In genomic region chr2:10647886-10648605, GRCh38 we compare ENCODE assay signal across 18 cellular contexts. TPM values are rescaled to one million over a fixed set of nuclear protein-coding genes. Genes with fewer than 3 reads are reported as not detected.
A peak's percentile ranks its signal among the peaks of the same experiment; 100 is the strongest.
DNase-seq lines count a peak whose midpoint lies in the region; ATAC-seq and TF ChIP-seq lines count a peak whose summit lies in the region.
"Had no signal": no experiment of that assay in that cellular context is flagged by ENCODE, and none has a peak within 500 bp of the region (broad histone marks: within the 10 kb centered on the region; RNA-seq: fewer than 3 reads in every experiment).

No MANE protein-coding gene starts in this region.

- no peak overlapping the region for H3K4ac ChIP-seq in H9 (ENCODE audit: low read depth, low read length)

- peak overlapping the region; percentile 8 for H3K4me3 ChIP-seq in left ventricle myocardium inferior
- H3K4me3 ChIP-seq: GM23338, K562, SJCRH30 had no signal

- no peak overlapping the region for H4K5ac ChIP-seq in H9 (ENCODE audit: insufficient read length, low read depth, low read length)

- WGBS in H9 (ENCODE audit: extremely low coverage, insufficient read length, low lambda C conversion rate): no CpG with 5 or more reads among the region's 12 CpGs

- H3K9me3 ChIP-seq in H9 (ENCODE audit: control insufficient read depth, low read depth, low read length) (no peaks in the 10 kb centered on the region), left ventricle myocardium inferior (replicated peaks) (no peaks in the 10 kb centered on the region)
- H3K9me3 ChIP-seq: SJCRH30 had no signal

- no peaks in the 10 kb centered on the region for H3K23me2 ChIP-seq in H9 (ENCODE audit: insufficient read length, low read depth, low read length, poor library complexity, severe bottlenecking)

- H4K8ac ChIP-seq in H9 (replicated peaks; ENCODE audit: insufficient read length, low read depth, low read length): no peak overlapping the region

- no peak overlapping the region for H3T11ph ChIP-seq in H9 (ENCODE audit: low read length)

- H3K4me1 Mint-ChIP-seq in H9: no peaks in the 10 kb centered on the region
- peaks cover 13% of the 10 kb centered on the region for H3K4me1 Mint-ChIP-seq in activated T-helper 17 cell treated with anti-CD3 and anti-CD28 coated beads, Interleukin-2, amount 50 U/mL, for 72 hours
- H3K4me1 Mint-ChIP-seq: GM23338 had no signal

- no peak overlapping the region for H3K18ac ChIP-seq in H9 (ENCODE audit: insufficient read length, low read depth, low read length)

- H2AFZ ChIP-seq in H9 (ENCODE audit: low read length): no peak overlapping the region
- H2AFZ ChIP-seq: GM23338 had no signal

- H3K36me3 Mint-ChIP-seq in H9 (ENCODE audit: insufficient read depth in 1 of 3, low read depth in 3 of 3): peaks cover 12 to 63% (median 43%) of the 10 kb centered on the region in 3 experiments
- peaks cover 97% of the 10 kb centered on the region for H3K36me3 Mint-ChIP-seq in activated T-helper 17 cell treated with anti-CD3 and anti-CD28 coated beads, Interleukin-2, amount 50 U/mL, for 72 hours (ENCODE audit: low read depth)

- H3K27me3 Mint-ChIP-seq in H9 (ENCODE audit: low read depth): no peaks in the 10 kb centered on the region; the same call in 1 of the 2 replicates
- no peaks in the 10 kb centered on the region for H3K27me3 Mint-ChIP-seq in activated T-helper 17 cell treated with anti-CD3 and anti-CD28 coated beads, Interleukin-2, amount 50 U/mL, for 72 hours
- H3K27me3 Mint-ChIP-seq: CD4-positive, alpha-beta memory T cell had no signal

- H3K27ac Mint-ChIP-seq in H9: peak overlapping the region in 2 of 3 experiments; percentile 22 to 71; a peak in 2 of 7 replicates
- H3K27ac Mint-ChIP-seq in activated T-helper 17 cell treated with anti-CD3 and anti-CD28 coated beads, Interleukin-2, amount 50 U/mL, for 72 hours: no peak overlapping the region
- H3K27ac Mint-ChIP-seq: GM23338 had no signal

- no peaks in the 10 kb centered on the region for H4K20me1 ChIP-seq in H9 (ENCODE audit: control insufficient read depth, insufficient read depth, insufficient read length)

- TF ChIP-seq CTCF in H9 (conservative IDR thresholded peaks at IDR 0.05): no peak
- TF ChIP-seq CTCF in left ventricle myocardium inferior (IDR thresholded peaks at IDR 0.05; ENCODE audit: borderline replicate concordance): no peak

- H2BK120ac ChIP-seq in H9 (ENCODE audit: low read depth, low read length, poor library complexity, severe bottlenecking): no peak overlapping the region

- H3K4me2 ChIP-seq in H9 (ENCODE audit: insufficient read depth, insufficient read length, low read length): no peak overlapping the region
- H3K4me2 ChIP-seq: GM23338 had no signal

- ATAC-seq in GM19455 (IDR thresholded peaks at IDR 0.05; ENCODE audit: unreplicated experiment): no peak
- no peak for ATAC-seq in GM21825 (IDR thresholded peaks at IDR 0.05; ENCODE audit: unreplicated experiment)
- ATAC-seq in activated T-helper 17 cell treated with anti-CD3 and anti-CD28 coated beads, Interleukin-2, amount 50 U/mL, for 72 hours (replicated peaks): no peak
- ATAC-seq: GM23338, K562 had no signal

- no peak overlapping the region for H2BK20ac ChIP-seq in H9 (ENCODE audit: low read depth, low read length, poor library complexity, severe bottlenecking)

- H4K91ac ChIP-seq in H9 (ENCODE audit: insufficient read length, low read depth, low read length): no peak overlapping the region

- no peak overlapping the region for H3K4me3 Mint-ChIP-seq in H9
- no peak overlapping the region for H3K4me3 Mint-ChIP-seq in activated T-helper 17 cell treated with anti-CD3 and anti-CD28 coated beads, Interleukin-2, amount 50 U/mL, for 72 hours
- H3K4me3 Mint-ChIP-seq: CD4-positive, alpha-beta memory T cell; GM23338 had no signal

- peaks cover 54% of the 10 kb centered on the region for H3K36me3 ChIP-seq in left ventricle myocardium inferior

- H3K27me3 ChIP-seq in H9 (ENCODE audit: insufficient read depth, low read length) (no peaks in the 10 kb centered on the region), left ventricle myocardium inferior (ENCODE audit: low read depth) (no peaks in the 10 kb centered on the region)
- H3K27me3 ChIP-seq: SJCRH30 had no signal

- no peaks in the 10 kb centered on the region for H3K79me2 ChIP-seq in H9 (ENCODE audit: insufficient read depth, low read length)

- no peak for DNase-seq in H9
- DNase-seq in NCI-H2171 (lab: John Stamatoyannopoulos, UW): peak; percentile 5
- DNase-seq in cerebellum (ENCODE audit: low spot score): peak; percentile 69
- DNase-seq in left ventricle myocardium inferior: no peak
- no peak for DNase-seq in globus pallidus (ENCODE audit: low spot score)
- DNase-seq: ACHN; CD4-positive, alpha-beta memory T cell; DMS79 treated with DMSO at 0.1 percent for 48 hours; GDM1; NCI-H1092; NCI-H187 treated with DMSO at 0.1 percent for 48 hours; NCI-H510A treated with DMSO at 0.1 percent for 48 hours; SJCRH30 had no signal

- no peaks in the 10 kb centered on the region for H3K79me1 ChIP-seq in H9 (ENCODE audit: insufficient read depth, low read depth, low read length, poor library complexity, severe bottlenecking)

- H2BK15ac ChIP-seq in H9 (ENCODE audit: low read depth, low read length): no peak overlapping the region

- intact Hi-C loops in left ventricle myocardium inferior (cut with micrococcal nuclease): no loop called here

- no peak overlapping the region for H2BK12ac ChIP-seq in H9 (ENCODE audit: insufficient read length, low read depth, low read length)

- H3K27ac ChIP-seq in H9 (ENCODE audit: insufficient read length, low read depth, low read length): no peak overlapping the region
- H3K27ac ChIP-seq in left ventricle myocardium inferior (replicated peaks): peak overlapping the region; percentile 63
- H3K27ac ChIP-seq: SJCRH30 had no signal

- H3K23ac ChIP-seq in H9 (ENCODE audit: insufficient read length, low read depth, low read length): no peak overlapping the region

- H3K4me1 ChIP-seq in H9 (ENCODE audit: insufficient read depth, low read length): no peaks in the 10 kb centered on the region
- peaks cover 12% of the 10 kb centered on the region for H3K4me1 ChIP-seq in left ventricle myocardium inferior

- no peak overlapping the region for H2BK5ac ChIP-seq in H9 (ENCODE audit: insufficient read length, low read length)

- no peak overlapping the region for H2AK5ac ChIP-seq in H9 (ENCODE audit: insufficient read length, low read length)

- H3K56ac ChIP-seq in H9 (ENCODE audit: insufficient read length, low read depth, low read length): no peak overlapping the region

- no peaks in the 10 kb centered on the region for H3K9me3 Mint-ChIP-seq in H9
- no peaks in the 10 kb centered on the region for H3K9me3 Mint-ChIP-seq in activated T-helper 17 cell treated with anti-CD3 and anti-CD28 coated beads, Interleukin-2, amount 50 U/mL, for 72 hours
- H3K9me3 Mint-ChIP-seq: CD4-positive, alpha-beta memory T cell; GM23338 had no signal

- H3K14ac ChIP-seq in H9 (ENCODE audit: insufficient read depth, low read length): no peak overlapping the region

- no peak overlapping the region for H3K9ac ChIP-seq in H9 (ENCODE audit: extremely low read depth, insufficient read length, low read length)

RNA-seq across cellular contexts. Expression of gene NOL10, which starts 41.7 kb away (rescaled TPM):
- total RNA-seq in H9 (2021) (39.0 and 42.4 TPM in 2 replicates), cerebellum (32.3 TPM), left ventricle myocardium inferior (17.2 TPM)
- 10 to 100 TPM; 24.1 to 46.0 TPM for total RNA-seq in activated T-helper 17 cell treated with anti-CD3 and anti-CD28 coated beads, Interleukin-2, amount 50 U/mL, for 72 hours

Comparison
In these comparisons a context has a peak if more than half of its experiments do, and no peak if none do; other contexts are left out.
1. DNase-seq: peak in NCI-H2171 (single experiment) and cerebellum (single experiment); none in H9 (single experiment), left ventricle myocardium inferior (single experiment) and globus pallidus (single experiment).